9 cellular contexts compared by ENCODE assay signal in the genomic region with DNA sequence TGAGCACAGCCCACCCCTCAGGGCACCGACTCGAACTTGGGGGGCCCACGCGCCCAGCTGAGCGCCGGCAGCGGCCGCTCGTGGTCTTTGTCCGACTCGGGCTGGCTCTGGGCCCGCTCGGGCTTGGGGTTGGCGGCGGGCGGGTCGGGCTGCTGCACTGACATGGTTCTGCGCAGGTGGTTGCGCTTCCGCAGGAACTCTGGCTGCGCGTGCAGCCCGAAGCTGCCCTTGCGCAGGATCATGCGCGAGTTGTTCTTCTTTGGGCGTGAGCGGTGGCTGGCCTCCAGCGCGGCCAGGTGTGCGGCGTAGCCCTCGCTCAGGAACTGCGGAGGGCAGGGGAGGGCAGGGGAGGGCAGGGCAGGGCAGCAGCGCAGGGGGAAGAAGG. TPM values are rescaled to one million over a fixed set of nuclear protein-coding genes. Genes with fewer than 3 reads are reported as not detected.
DNase-seq lines count a peak whose midpoint lies in the region; ATAC-seq, FAIRE-seq and TF ChIP-seq lines count a peak whose summit lies in the region.
"Had no signal": no experiment of that assay in that cellular context is flagged by ENCODE, and none has a peak within 500 bp of the region (broad histone marks: within the 10 kb centered on the region; RNA-seq: fewer than 3 reads in every experiment).

No MANE protein-coding gene starts in this region.

- H3K4me3 ChIP-seq in fibroblast of villous mesenchyme (ENCODE audit: low read depth, low read length) (peak overlapping the region; percentile 3), skeletal muscle cell (ENCODE audit: low read depth, low read length) (peak overlapping the region; percentile 13)

- no peak for FAIRE-seq in GM19239 (lab: Jason Lieb, UNC)

- ATAC-seq in GM18868 (IDR thresholded peaks at IDR 0.05; ENCODE audit: unreplicated experiment) = no peak
- no peak for ATAC-seq in GM19452 (IDR thresholded peaks at IDR 0.05; ENCODE audit: unreplicated experiment)

- DNase-seq in GM19239 (ENCODE audit: insufficient read length, low spot score) = peak; percentile 61
- peak; percentile 37 for DNase-seq in activated CD4-positive, alpha-beta T cell treated with anti-CD3 and anti-CD28 coated beads, Interleukin-2, amount 50 U/mL, for 1 hour
- DNase-seq in fibroblast of villous mesenchyme (ENCODE audit: low read depth) = peak; percentile 9
- no peak for DNase-seq in skeletal muscle cell (ENCODE audit: low read depth)
- DNase-seq in cerebellum (ENCODE audit: low spot score) = no peak
- DNase-seq in kidney glomerular epithelial cell (lab: John Stamatoyannopoulos, UW) = no peak
- DNase-seq: HFFc6 had no signal

- no peak for TF ChIP-seq CTCF in fibroblast of villous mesenchyme (IDR thresholded peaks at IDR 0.05; ENCODE audit: insufficient read depth, low read depth, low read length)

RNA-seq across cellular contexts. Expression of a gene that starts 11.1 kb away (rescaled TPM):
- total RNA-seq in fibroblast of villous mesenchyme = 18.1 and 18.4 TPM in 2 replicates
- total RNA-seq in cerebellum = 13.5 TPM

RNA-seq across cellular contexts. Expression of a gene that starts 20.4 kb away (rescaled TPM):
- total RNA-seq in fibroblast of villous mesenchyme (not detected in 2 replicates), cerebellum (0.91 TPM)
- total RNA-seq: HFFc6 had no signal

Comparison
In these comparisons a context has a peak if more than half of its experiments do, and no peak if none do; other contexts are left out.
1. DNase-seq: peak in GM19239 (single experiment), activated CD4-positive, alpha-beta T cell treated with anti-CD3 and anti-CD28 coated beads, Interleukin-2, amount 50 U/mL, for 1 hour (single experiment) and fibroblast of villous mesenchyme (single experiment); none in skeletal muscle cell (single experiment), cerebellum (single experiment) and kidney glomerular epithelial cell (single experiment).